2 cellular contexts compared by ENCODE assay signal in the genomic region with DNA sequence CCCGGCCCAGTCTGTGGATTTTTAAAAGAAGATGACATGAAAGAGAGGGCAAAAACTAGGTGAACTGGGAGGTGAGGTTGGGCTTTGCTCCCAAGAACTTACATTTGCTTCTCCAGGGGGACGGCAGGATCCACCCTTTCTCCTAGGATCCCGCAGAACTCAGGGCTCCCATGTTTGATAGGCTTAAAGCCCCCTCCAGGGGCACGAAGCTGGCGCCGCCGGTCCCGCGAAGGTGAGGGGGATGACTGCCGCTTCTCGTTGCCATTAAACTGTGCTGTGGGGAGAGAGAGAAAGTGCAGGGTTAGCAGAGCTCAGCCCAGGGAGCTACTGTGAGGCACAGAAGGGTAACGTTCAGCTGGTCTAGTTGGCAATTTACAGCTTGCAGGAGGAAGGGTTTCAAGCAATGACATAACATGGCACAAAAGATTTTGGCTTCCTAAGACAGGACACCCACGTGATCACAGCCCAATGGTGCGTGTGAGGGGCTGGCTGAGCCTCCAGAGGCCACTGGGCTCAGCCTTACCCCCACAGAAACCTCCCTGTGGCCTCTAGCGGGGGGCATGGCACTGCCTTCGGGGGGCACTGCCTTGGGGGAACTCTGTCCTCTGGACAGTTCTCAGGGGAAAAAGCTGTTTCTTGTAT.
TF ChIP-seq lines count a peak whose summit lies in the region.

No MANE protein-coding gene starts in this region.

TF ChIP-seq in A549, 52 proteins besides CTCF, POLR2A, EP300 and RAD21:
- TF ChIP-seq NPAS2 (CRISPR knock-in tag; IDR thresholded peaks at IDR 0.05; ENCODE audit: borderline replicate concordance): no peak
- no peak for TF ChIP-seq CEBPB (IDR thresholded peaks at IDR 0.05)
- no peak for TF ChIP-seq NR3C1 (IDR thresholded peaks at IDR 0.05)
- TF ChIP-seq, protein P1, sequence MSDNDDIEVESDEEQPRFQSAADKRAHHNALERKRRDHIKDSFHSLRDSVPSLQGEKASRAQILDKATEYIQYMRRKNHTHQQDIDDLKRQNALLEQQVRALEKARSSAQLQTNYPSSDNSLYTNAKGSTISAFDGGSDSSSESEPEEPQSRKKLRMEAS (IDR thresholded peaks at IDR 0.05): no peak
- no peak for TF ChIP-seq RCOR1 (IDR thresholded peaks at IDR 0.05; ENCODE audit: low read depth, low read length)
- no peak for TF ChIP-seq RNF2 (IDR thresholded peaks at IDR 0.05; ENCODE audit: borderline replicate concordance, low read depth)
- TF ChIP-seq MYC (IDR thresholded peaks at IDR 0.05; ENCODE audit: borderline replicate concordance, low read length): no peak
- TF ChIP-seq FOSB (CRISPR knock-in tag; IDR thresholded peaks at IDR 0.05): no peak
- TF ChIP-seq KDM1A (IDR thresholded peaks at IDR 0.05; ENCODE audit: low read depth): no peak
- TF ChIP-seq NFE2L2 (conservative IDR thresholded peaks at IDR 0.05; ENCODE audit: low read length): no peak
- no peak for TF ChIP-seq POLR2AphosphoS2 (conservative IDR thresholded peaks at IDR 0.05; ENCODE audit: low read length)
- no peak for TF ChIP-seq ZSCAN20 (CRISPR knock-in tag; IDR thresholded peaks at IDR 0.05)
- no peak for TF ChIP-seq TFCP2L1 (CRISPR knock-in tag; IDR thresholded peaks at IDR 0.05)
- no peak for TF ChIP-seq SMC3 (IDR thresholded peaks at IDR 0.05)
- no peak for TF ChIP-seq JUNB (IDR thresholded peaks at IDR 0.05)
- TF ChIP-seq, protein P2, sequence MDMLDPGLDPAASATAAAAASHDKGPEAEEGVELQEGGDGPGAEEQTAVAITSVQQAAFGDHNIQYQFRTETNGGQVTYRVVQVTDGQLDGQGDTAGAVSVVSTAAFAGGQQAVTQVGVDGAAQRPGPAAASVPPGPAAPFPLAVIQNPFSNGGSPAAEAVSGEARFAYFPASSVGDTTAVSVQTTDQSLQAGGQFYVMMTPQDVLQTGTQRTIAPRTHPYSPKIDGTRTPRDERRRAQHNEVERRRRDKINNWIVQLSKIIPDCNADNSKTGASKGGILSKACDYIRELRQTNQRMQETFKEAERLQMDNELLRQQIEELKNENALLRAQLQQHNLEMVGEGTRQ (IDR thresholded peaks at IDR 0.05): no peak

TF ChIP-seq in H1, 55 proteins besides CTCF, POLR2A, EP300 and RAD21:
- TF ChIP-seq EZH2 (IDR thresholded peaks at IDR 0.05; ENCODE audit: low read depth, low read length, severe bottlenecking): no peak
- no peak for TF ChIP-seq FOSL1 (IDR thresholded peaks at IDR 0.05; ENCODE audit: insufficient read depth, low read depth, low read length)
- no peak for TF ChIP-seq SP4 (IDR thresholded peaks at IDR 0.05; ENCODE audit: low read length)
- no peak for TF ChIP-seq CBX8 (IDR thresholded peaks at IDR 0.05; ENCODE audit: borderline replicate concordance, low read depth, low read length)
- no peak for TF ChIP-seq SIN3A (conservative IDR thresholded peaks at IDR 0.05 in 1 of 2, IDR thresholded peaks at IDR 0.05 in 1 of 2; ENCODE audit: low read depth in 1 of 2, low read length in 2 of 2)
- TF ChIP-seq KDM1A (IDR thresholded peaks at IDR 0.05; ENCODE audit: borderline replicate concordance, low read length): no peak
- no peak for TF ChIP-seq TBP (IDR thresholded peaks at IDR 0.05; ENCODE audit: low read depth, low read length)
- TF ChIP-seq SUZ12 (IDR thresholded peaks at IDR 0.05; ENCODE audit: low read length): no peak
- no peak for TF ChIP-seq JUN (IDR thresholded peaks at IDR 0.05; ENCODE audit: low read depth, low read length)
- no peak for TF ChIP-seq CHD2 (IDR thresholded peaks at IDR 0.05; ENCODE audit: low read length)
- TF ChIP-seq TCF12 (IDR thresholded peaks at IDR 0.05; ENCODE audit: low read depth, low read length): no peak
- TF ChIP-seq RBBP5 (IDR thresholded peaks at IDR 0.05; ENCODE audit: borderline replicate concordance, low read depth, low read length): no peak
- TF ChIP-seq BCL11A (IDR thresholded peaks at IDR 0.05; ENCODE audit: low read depth in 2 of 2, low read length in 2 of 2): no peak
- TF ChIP-seq ASH2L (IDR thresholded peaks at IDR 0.05; ENCODE audit: low read length): no peak
- TF ChIP-seq POU5F1 (IDR thresholded peaks at IDR 0.05; ENCODE audit: low read depth, low read length): no peak
- no peak for TF ChIP-seq POLR2AphosphoS5 (IDR thresholded peaks at IDR 0.05; ENCODE audit: low read depth, low read length)
- no peak for TF ChIP-seq GTF2F1 (IDR thresholded peaks at IDR 0.05; ENCODE audit: borderline replicate concordance, low read depth, low read length)
- TF ChIP-seq TAF1 (IDR thresholded peaks at IDR 0.05; ENCODE audit: low read depth, low read length): no peak
TF ChIP-seq in H1: peak in this region for 0.
